ENCODE assay signal across 8 cellular contexts in the genomic region with DNA sequence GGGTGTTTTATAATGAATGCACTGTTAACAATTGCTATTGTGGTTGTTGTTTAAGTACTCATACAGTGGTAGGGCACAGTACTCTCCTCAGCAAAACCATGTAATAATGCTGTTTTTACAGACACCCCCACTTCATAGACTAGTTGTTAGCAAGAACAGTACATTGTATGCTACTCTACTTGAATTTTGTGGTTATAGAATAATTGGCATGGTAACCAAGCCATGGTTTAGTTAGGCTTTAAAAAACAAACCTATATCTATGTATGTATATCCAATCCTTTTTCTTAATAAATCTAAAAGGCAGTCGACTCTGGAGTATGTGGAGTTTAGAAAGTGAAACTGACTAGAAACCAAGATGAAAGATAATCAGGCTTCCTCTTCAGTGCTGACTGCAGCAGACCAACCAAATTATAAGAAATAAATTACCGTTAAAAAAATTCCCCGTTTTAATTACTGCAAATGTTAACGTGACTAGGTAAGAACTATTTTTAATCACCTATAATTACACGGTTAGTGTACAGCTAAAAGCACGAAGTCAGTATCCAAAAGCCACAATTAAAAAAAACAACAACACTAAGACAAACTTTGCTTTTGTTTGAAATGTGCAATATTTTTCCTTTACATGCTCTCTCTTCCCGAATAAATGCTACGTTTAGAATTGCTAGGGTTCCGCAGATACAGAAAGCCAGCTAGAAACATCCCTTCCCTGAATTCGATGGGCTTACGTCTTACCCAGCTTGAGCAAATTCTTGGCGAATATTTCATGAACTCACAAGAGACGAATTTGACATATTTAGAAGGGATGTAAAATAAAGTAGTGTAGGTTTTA.
DNase-seq lines count a peak whose midpoint lies in the region; ATAC-seq and TF ChIP-seq lines count a peak whose summit lies in the region.

No MANE protein-coding gene starts in this region.

- H3K27me3 ChIP-seq in DND-41 (ENCODE audit: insufficient read depth, low read length, poor library complexity) (peaks cover 41% of the 10 kb centered on the region), HAP-1 (ENCODE audit: low read depth) (0 out of 2 replicates have a peak, but pooled peaks cover under 1% of the 10 kb centered on the region), muscle layer of duodenum (ENCODE audit: low read depth, low read length) (no peaks in the 10 kb centered on the region)

- H3K36me3 ChIP-seq in DND-41 (ENCODE audit: insufficient read depth, low read length) (no peaks in the 10 kb centered on the region), HAP-1 (replicated peaks) (no peaks in the 10 kb centered on the region), muscle layer of duodenum (ENCODE audit: control insufficient read depth in 1 of 2, insufficient read depth in 2 of 2, low read length in 2 of 2) (peaks cover 0 to 10% of the 10 kb centered on the region in 2 donors)

- H2AFZ ChIP-seq in DND-41 (ENCODE audit: low read depth, low read length) = peak overlapping the region; percentile 70

- no peaks in the 10 kb centered on the region for H3K9me3 Mint-ChIP-seq in effector memory CD8-positive, alpha-beta T cell

- peaks cover 11 to 15% of the 10 kb centered on the region in 2 donors for H3K4me1 Mint-ChIP-seq in effector memory CD8-positive, alpha-beta T cell (ENCODE audit: low read depth in 2 of 2)

- peak; percentile 73 for ATAC-seq in DND-41 (ENCODE audit: insufficient read depth, low read depth)
- peak; percentile 58 for ATAC-seq in effector memory CD8-positive, alpha-beta T cell (replicated peaks)

- H3K9ac ChIP-seq in DND-41 (ENCODE audit: low read depth, low read length) = peak overlapping the region; percentile 81

- peak overlapping the region; percentile 27 to 71 for H3K4me3 ChIP-seq in DND-41 (ENCODE audit: low read depth in 1 of 2, low read length in 2 of 2)
- peak overlapping the region; percentile 51 for H3K4me3 ChIP-seq in HAP-1
- H3K4me3 ChIP-seq in muscle layer of duodenum (ENCODE audit: low read depth in 1 of 2, low read length in 2 of 2) = peak overlapping the region; percentile 71 to 92

- in situ Hi-C loops in HAP-1 (cut with MboI; ENCODE audit: low sequenced_read_pairs) = no loop called here

- H3K79me2 ChIP-seq in DND-41 (ENCODE audit: insufficient read depth, low read length) = no peaks in the 10 kb centered on the region

- H3K36me3 Mint-ChIP-seq in effector memory CD8-positive, alpha-beta T cell (ENCODE audit: insufficient read depth) = peaks cover 8% of the 10 kb centered on the region

- H3K4me3 Mint-ChIP-seq in effector memory CD8-positive, alpha-beta T cell = peak overlapping the region; percentile 92

- no peaks in the 10 kb centered on the region for H4K20me1 ChIP-seq in DND-41 (ENCODE audit: insufficient read depth, low read length)

- no peak for DNase-seq in DND-41
- DNase-seq in HAP-1 (ENCODE audit: low spot score in 2 of 2) = no peak
- DNase-seq in RPMI7951 (ENCODE audit: low read depth) = peak; percentile 50
- no peak for DNase-seq in effector memory CD8-positive, alpha-beta T cell
- DNase-seq in NK-92 (lab: John Stamatoyannopoulos, UW; ENCODE audit: unreplicated experiment) = no peak
- no peak for DNase-seq in NCI-H1092 treated with DMSO at 0.1 percent for 48 hours (lab: John Stamatoyannopoulos, UW)
- no peak for DNase-seq in NCI-H774 (lab: John Stamatoyannopoulos, UW)

- no peaks in the 10 kb centered on the region for H3K27me3 Mint-ChIP-seq in effector memory CD8-positive, alpha-beta T cell

- H3K27ac ChIP-seq in DND-41 (ENCODE audit: low read length) (peak overlapping the region; percentile 60), muscle layer of duodenum (ENCODE audit: low read length) (peak overlapping the region; percentile 99)

- TF ChIP-seq CTCF in DND-41 (IDR thresholded peaks at IDR 0.05; ENCODE audit: borderline replicate concordance, extremely low read depth, low read length, poor library complexity, severe bottlenecking) = no peak

- peak overlapping the region; percentile 81 for H3K4me2 ChIP-seq in DND-41 (ENCODE audit: insufficient read depth, low read length)

- H3K4me1 ChIP-seq in DND-41 (ENCODE audit: insufficient read depth, low read length) = peaks cover 24% of the 10 kb centered on the region
- H3K4me1 ChIP-seq in HAP-1 = peaks cover 6% of the 10 kb centered on the region; the same call in 1 of the 2 replicates
- H3K4me1 ChIP-seq in muscle layer of duodenum (ENCODE audit: control insufficient read depth in 1 of 2, insufficient read depth in 2 of 2, low read length in 2 of 2) = peaks cover 0 to 12% of the 10 kb centered on the region in 2 donors

- no peaks in the 10 kb centered on the region for H3K9me3 ChIP-seq in DND-41 (ENCODE audit: insufficient read depth, low read length, severe bottlenecking)
- no peaks in the 10 kb centered on the region for H3K9me3 ChIP-seq in HAP-1
- H3K9me3 ChIP-seq in muscle layer of duodenum (ENCODE audit: control insufficient read depth in 1 of 2, low read length in 2 of 2) = no peaks in the 10 kb centered on the region

- peak overlapping the region; percentile 90 to 95 for H3K27ac Mint-ChIP-seq in effector memory CD8-positive, alpha-beta T cell
